Comparison of ENCODE assay signal across 1 cellular context in genomic region chr15:55819397-55820034, GRCh38.
TF ChIP-seq lines count a peak whose summit lies in the region.

No MANE protein-coding gene starts in this region.

TF ChIP-seq in GM23338, 12 proteins besides CTCF, POLR2A, EP300 and RAD21 (continued from another document):
- TF ChIP-seq, protein P1, sequence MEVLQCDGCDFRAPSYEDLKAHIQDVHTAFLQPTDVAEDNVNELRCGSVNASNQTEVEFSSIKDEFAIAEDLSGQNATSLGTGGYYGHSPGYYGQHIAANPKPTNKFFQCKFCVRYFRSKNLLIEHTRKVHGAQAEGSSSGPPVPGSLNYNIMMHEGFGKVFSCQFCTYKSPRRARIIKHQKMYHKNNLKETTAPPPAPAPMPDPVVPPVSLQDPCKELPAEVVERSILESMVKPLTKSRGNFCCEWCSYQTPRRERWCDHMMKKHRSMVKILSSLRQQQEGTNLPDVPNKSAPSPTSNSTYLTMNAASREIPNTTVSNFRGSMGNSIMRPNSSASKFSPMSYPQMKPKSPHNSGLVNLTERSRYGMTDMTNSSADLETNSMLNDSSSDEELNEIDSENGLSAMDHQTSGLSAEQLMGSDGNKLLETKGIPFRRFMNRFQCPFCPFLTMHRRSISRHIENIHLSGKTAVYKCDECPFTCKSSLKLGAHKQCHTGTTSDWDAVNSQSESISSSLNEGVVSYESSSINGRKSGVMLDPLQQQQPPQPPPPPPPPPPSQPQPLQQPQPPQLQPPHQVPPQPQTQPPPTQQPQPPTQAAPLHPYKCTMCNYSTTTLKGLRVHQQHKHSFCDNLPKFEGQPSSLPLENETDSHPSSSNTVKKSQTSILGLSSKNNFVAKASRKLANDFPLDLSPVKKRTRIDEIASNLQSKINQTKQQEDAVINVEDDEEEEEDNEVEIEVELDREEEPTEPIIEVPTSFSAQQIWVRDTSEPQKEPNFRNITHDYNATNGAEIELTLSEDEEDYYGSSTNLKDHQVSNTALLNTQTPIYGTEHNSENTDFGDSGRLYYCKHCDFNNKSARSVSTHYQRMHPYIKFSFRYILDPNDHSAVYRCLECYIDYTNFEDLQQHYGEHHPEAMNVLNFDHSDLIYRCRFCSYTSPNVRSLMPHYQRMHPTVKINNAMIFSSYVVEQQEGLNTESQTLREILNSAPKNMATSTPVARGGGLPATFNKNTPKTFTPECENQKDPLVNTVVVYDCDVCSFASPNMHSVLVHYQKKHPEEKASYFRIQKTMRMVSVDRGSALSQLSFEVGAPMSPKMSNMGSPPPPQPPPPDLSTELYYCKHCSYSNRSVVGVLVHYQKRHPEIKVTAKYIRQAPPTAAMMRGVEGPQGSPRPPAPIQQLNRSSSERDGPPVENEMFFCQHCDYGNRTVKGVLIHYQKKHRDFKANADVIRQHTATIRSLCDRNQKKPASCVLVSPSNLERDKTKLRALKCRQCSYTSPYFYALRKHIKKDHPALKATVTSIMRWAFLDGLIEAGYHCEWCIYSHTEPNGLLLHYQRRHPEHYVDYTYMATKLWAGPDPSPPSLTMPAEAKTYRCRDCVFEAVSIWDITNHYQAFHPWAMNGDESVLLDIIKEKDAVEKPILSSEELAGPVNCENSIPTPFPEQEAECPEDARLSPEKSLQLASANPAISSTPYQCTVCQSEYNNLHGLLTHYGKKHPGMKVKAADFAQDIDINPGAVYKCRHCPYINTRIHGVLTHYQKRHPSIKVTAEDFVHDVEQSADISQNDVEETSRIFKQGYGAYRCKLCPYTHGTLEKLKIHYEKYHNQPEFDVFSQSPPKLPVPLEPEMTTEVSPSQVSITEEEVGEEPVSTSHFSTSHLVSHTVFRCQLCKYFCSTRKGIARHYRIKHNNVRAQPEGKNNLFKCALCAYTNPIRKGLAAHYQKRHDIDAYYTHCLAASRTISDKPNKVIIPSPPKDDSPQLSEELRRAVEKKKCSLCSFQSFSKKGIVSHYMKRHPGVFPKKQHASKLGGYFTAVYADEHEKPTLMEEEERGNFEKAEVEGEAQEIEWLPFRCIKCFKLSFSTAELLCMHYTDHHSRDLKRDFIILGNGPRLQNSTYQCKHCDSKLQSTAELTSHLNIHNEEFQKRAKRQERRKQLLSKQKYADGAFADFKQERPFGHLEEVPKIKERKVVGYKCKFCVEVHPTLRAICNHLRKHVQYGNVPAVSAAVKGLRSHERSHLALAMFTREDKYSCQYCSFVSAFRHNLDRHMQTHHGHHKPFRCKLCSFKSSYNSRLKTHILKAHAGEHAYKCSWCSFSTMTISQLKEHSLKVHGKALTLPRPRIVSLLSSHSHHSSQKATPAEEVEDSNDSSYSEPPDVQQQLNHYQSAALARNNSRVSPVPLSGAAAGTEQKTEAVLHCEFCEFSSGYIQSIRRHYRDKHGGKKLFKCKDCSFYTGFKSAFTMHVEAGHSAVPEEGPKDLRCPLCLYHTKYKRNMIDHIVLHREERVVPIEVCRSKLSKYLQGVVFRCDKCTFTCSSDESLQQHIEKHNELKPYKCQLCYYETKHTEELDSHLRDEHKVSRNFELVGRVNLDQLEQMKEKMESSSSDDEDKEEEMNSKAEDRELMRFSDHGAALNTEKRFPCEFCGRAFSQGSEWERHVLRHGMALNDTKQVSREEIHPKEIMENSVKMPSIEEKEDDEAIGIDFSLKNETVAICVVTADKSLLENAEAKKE (CRISPR knock-in tag; IDR thresholded peaks at IDR 0.05) = no peak
- TF ChIP-seq ETS1 (IDR thresholded peaks at IDR 0.05) (no peak), NANOG (IDR thresholded peaks at IDR 0.05; ENCODE audit: borderline replicate concordance) (no peak), EZH2phosphoT487 (IDR thresholded peaks at IDR 0.05; ENCODE audit: unreplicated experiment) (no peak), ZNF331 (CRISPR knock-in tag; IDR thresholded peaks at IDR 0.05; ENCODE audit: low read depth) (no peak), CREB1 (CRISPR knock-in tag; IDR thresholded peaks at IDR 0.05; ENCODE audit: low read depth) (no peak), JUNB (IDR thresholded peaks at IDR 0.05; ENCODE audit: unreplicated experiment) (no peak)
